Comparison of ENCODE assay signal across 9 cellular contexts in genomic region chr5:141413540-141414069, GRCh38.
DNase-seq lines count a peak whose midpoint lies in the region; ATAC-seq and TF ChIP-seq lines count a peak whose summit lies in the region.
"Had no signal": no experiment of that assay in that cellular context is flagged by ENCODE, and none has a peak within 500 bp of the region (broad histone marks: within the 10 kb centered on the region; RNA-seq: fewer than 3 reads in every experiment).

No MANE protein-coding gene starts in this region.

- POLR2A ChIA-PET in AG04449 (lab: Yijun Ruan, JAX) = no interaction called here

- H3K9ac ChIP-seq in mucosa of stomach (ENCODE audit: low read length) = peak overlapping the region; percentile 56

- peaks cover 41% of the 10 kb centered on the region for H3K9me3 ChIP-seq in mucosa of stomach (ENCODE audit: control insufficient read depth, low read length)
- H3K9me3 ChIP-seq: testis had no signal

- TF ChIP-seq CTCF in AG04449 (IDR thresholded peaks at IDR 0.05; ENCODE audit: insufficient read depth, low read length, missing control alignments) (no peak), HFF-Myc (IDR thresholded peaks at IDR 0.05; ENCODE audit: low read depth, low read length, missing control alignments) (no peak), choroid plexus epithelial cell (conservative IDR thresholded peaks at IDR 0.05; ENCODE audit: low read depth, low read length) (no peak)

- no peaks in the 10 kb centered on the region for H3K36me3 ChIP-seq in mucosa of stomach (ENCODE audit: control insufficient read depth, insufficient read depth, low read length)

- ATAC-seq in GM19395 (IDR thresholded peaks at IDR 0.05; ENCODE audit: unreplicated experiment) (no peak), HG02840 (IDR thresholded peaks at IDR 0.05; ENCODE audit: low FRiP score, unreplicated experiment) (no peak)

- peak overlapping the region; percentile 53 for H3K4me3 ChIP-seq in AG04449 (ENCODE audit: low read depth, low read length)
- H3K4me3 ChIP-seq in HFF-Myc (replicated peaks; ENCODE audit: low read depth, low read length) = peak overlapping the region; percentile 43
- H3K4me3 ChIP-seq in choroid plexus epithelial cell (ENCODE audit: low read depth, low read length) = peak overlapping the region; percentile 57
- H3K4me3 ChIP-seq in mucosa of stomach (ENCODE audit: low read length) = peak overlapping the region; percentile 54

- CTCF ChIA-PET in AG04449 (lab: Yijun Ruan, JAX) = interaction anchor here (0.6 to 16.4 kb wide), 27 partner anchors 8 to 214 kb away, joined by 3 to 295 read pairs (median 7); partner anchors contain the start of genes PCDHB11, PCDHGA1, PCDHGA11 and PCDHGA12

- H3K4me1 ChIP-seq in mucosa of stomach (ENCODE audit: control insufficient read depth, insufficient read depth, low read length) = no peaks in the 10 kb centered on the region
- H3K4me1 ChIP-seq: testis had no signal

- no peak for DNase-seq in AG04449 (ENCODE audit: low read depth, low spot score)
- DNase-seq in HFF-Myc (ENCODE audit: extremely low read depth, low read depth) = no peak
- DNase-seq in choroid plexus epithelial cell (ENCODE audit: low read depth) = no peak
- DNase-seq in HPDE6-E6E7 (ENCODE audit: extremely low spot score) = no peak
- no peak for DNase-seq in stimulated activated naive CD4-positive, alpha-beta T cell (lab: John Stamatoyannopoulos, UW)

- peaks cover 17% of the 10 kb centered on the region for H3K27me3 ChIP-seq in mucosa of stomach (ENCODE audit: control insufficient read depth, insufficient read depth, low read length)
- H3K27me3 ChIP-seq: testis had no signal
